ENCODE assay signal across 9 cellular contexts in genomic region chr20:48750941-48751620, GRCh38.
A peak's percentile ranks its signal among the peaks of the same experiment; 100 is the strongest.
DNase-seq lines count a peak whose midpoint lies in the region; ATAC-seq lines count a peak whose summit lies in the region.
"Had no signal": no experiment of that assay in that cellular context is flagged by ENCODE, and none has a peak within 500 bp of the region (broad histone marks: within the 10 kb centered on the region; RNA-seq: fewer than 3 reads in every experiment).

No MANE protein-coding gene starts in this region.

- H3K9ac ChIP-seq in HUES48 (ENCODE audit: low read depth, low read length): peak overlapping the region; percentile 19; the same call in 1 of the 2 replicates

- H3K27me3 ChIP-seq in HUES48 (ENCODE audit: control insufficient read depth, insufficient read depth, low read length) (no peaks in the 10 kb centered on the region), SJSA1 (replicated peaks) (no peaks in the 10 kb centered on the region)

- H3K36me3 ChIP-seq in HUES48 (ENCODE audit: control insufficient read depth, insufficient read depth, low read length): no peaks in the 10 kb centered on the region
- no peaks in the 10 kb centered on the region for H3K36me3 ChIP-seq in SJSA1

- peak; percentile 91 to 96 for DNase-seq in SJSA1 (ENCODE audit: low read depth in 1 of 2, low spot score in 2 of 2)
- DNase-seq in caudate nucleus (lab: John Stamatoyannopoulos, UW): peak in 52 of 61 donors; percentile 13 to 84 (median 56)
- DNase-seq in medulla oblongata (ENCODE audit: extremely low spot score): peak; percentile 87
- DNase-seq in HPDE6-E6E7 (ENCODE audit: extremely low spot score): no peak

- H3K4me1 ChIP-seq in HUES48 (ENCODE audit: control insufficient read depth, insufficient read depth, low read length) (peaks cover 36% of the 10 kb centered on the region), SJSA1 (replicated peaks) (peaks cover 27% of the 10 kb centered on the region)

- H3K9me3 ChIP-seq in HUES48 (ENCODE audit: control insufficient read depth, insufficient read depth, low read length): 0 out of 2 replicates have a peak, but pooled peaks cover 2% of the 10 kb centered on the region
- no peaks in the 10 kb centered on the region for H3K9me3 ChIP-seq in SJSA1 (replicated peaks)

- H3K4me3 ChIP-seq in HUES48 (ENCODE audit: low read depth, low read length) (no peak overlapping the region; the same call in 1 of the 2 replicates), SJSA1 (no peak overlapping the region)

- no peak for ATAC-seq in HG02588 (IDR thresholded peaks at IDR 0.05; ENCODE audit: unreplicated experiment)
- no peak for ATAC-seq in HG03571 (IDR thresholded peaks at IDR 0.05; ENCODE audit: unreplicated experiment)
- ATAC-seq in HG02884 (IDR thresholded peaks at IDR 0.05; ENCODE audit: unreplicated experiment): no peak

- H3K27ac ChIP-seq in HUES48 (ENCODE audit: low read depth, low read length): peak overlapping the region; percentile 84
- H3K27ac ChIP-seq in SJSA1: peak overlapping the region; percentile 66
- H3K27ac ChIP-seq in caudate nucleus (ENCODE audit: low read depth, low read length): peak overlapping the region; percentile 82
- H3K27ac ChIP-seq: epithelial cell of prostate had no signal
